In the genomic region with DNA sequence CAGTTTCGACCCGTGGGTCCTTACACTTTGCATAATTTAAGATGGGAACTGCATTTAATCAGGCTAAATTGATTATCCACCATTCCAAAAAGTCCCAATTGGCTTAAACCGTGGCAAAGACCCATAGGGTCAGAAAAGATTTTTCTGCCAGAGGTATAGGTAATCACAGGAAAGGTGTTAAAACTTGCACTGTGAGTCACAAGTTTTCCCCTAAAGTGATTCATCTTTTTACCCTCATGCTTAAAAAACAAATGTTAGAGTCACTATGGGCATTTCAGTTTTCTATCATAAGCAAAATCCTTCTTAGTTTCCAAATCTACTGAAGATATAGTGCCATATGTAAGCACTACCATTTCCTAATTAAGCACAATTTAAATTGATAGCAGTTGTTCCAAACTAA, we compare ENCODE assay signal across 14 cellular contexts.
A peak's percentile ranks its signal among the peaks of the same experiment; 100 is the strongest.
DNase-seq lines count a peak whose midpoint lies in the region; ATAC-seq, FAIRE-seq and TF ChIP-seq lines count a peak whose summit lies in the region.
"Had no signal": no experiment of that assay in that cellular context is flagged by ENCODE, and none has a peak within 500 bp of the region (broad histone marks: within the 10 kb centered on the region; RNA-seq: fewer than 3 reads in every experiment).

No MANE protein-coding gene starts in this region.

- H2AFZ ChIP-seq in keratinocyte (ENCODE audit: control insufficient read depth, low read length): no peak overlapping the region

- no peak overlapping the region for H3K4me2 ChIP-seq in keratinocyte (ENCODE audit: control insufficient read depth, extremely low read depth, insufficient read depth, low read depth, low read length)
- H3K4me2 ChIP-seq: BLaER1 treated with 17β-estradiol and CSF1 and Interleukin-3, amounts not matched to agents 10 nM and 100 nM had no signal

- TF ChIP-seq EP300 in tibial nerve (IDR thresholded peaks at IDR 0.05): no peak

- TF ChIP-seq POLR2A in breast epithelium (IDR thresholded peaks at IDR 0.05) (no peak), tibial nerve (IDR thresholded peaks at IDR 0.05) (no peak)

- CTCF ChIA-PET in MCF 10A (lab: Yijun Ruan, JAX): no interaction called here

- no TSS peak for BruUV-seq in MCF 10A (replicated peaks; lab: Mats Ljungman, UMichigan)

- H4K20me1 ChIP-seq in keratinocyte (ENCODE audit: control insufficient read depth, extremely low read depth, insufficient read depth, low read length): no peaks in the 10 kb centered on the region
- H4K20me1 ChIP-seq: BLaER1 treated with 17β-estradiol and CSF1 and Interleukin-3, amounts not matched to agents 10 nM and 100 nM had no signal

- H3K27ac ChIP-seq in breast epithelium: no peak overlapping the region
- no peak overlapping the region for H3K27ac ChIP-seq in keratinocyte (ENCODE audit: control insufficient read depth, insufficient read depth, low read length)
- no peak overlapping the region for H3K27ac ChIP-seq in tibial nerve
- H3K27ac ChIP-seq in lower lobe of right lung: no peak overlapping the region
- H3K27ac ChIP-seq: BLaER1 treated with 17β-estradiol and CSF1 and Interleukin-3, amounts not matched to agents 10 nM and 100 nM had no signal

- WGBS in tibial nerve, 2 donors: 73 to 76% methylated on average over 3 of the region's 3 CpGs

- no peak for ATAC-seq in lower lobe of right lung
- ATAC-seq: CD8-positive, alpha-beta T cell had no signal

- dilution Hi-C loops in keratinocyte (cut with MboI; ENCODE audit: extremely low pct_ligation_motif_present, low sequenced_read_pairs): no loop called here

- H3K4me3 ChIP-seq in breast epithelium: no peak overlapping the region
- H3K4me3 ChIP-seq in bronchial epithelial cell (ENCODE audit: low read depth, low read length): no peak overlapping the region
- no peak overlapping the region for H3K4me3 ChIP-seq in keratinocyte (ENCODE audit: control insufficient read depth in 2 of 3, extremely low read depth in 1 of 3, insufficient read depth in 2 of 3, low read depth in 1 of 3, low read length in 3 of 3)
- H3K4me3 ChIP-seq in tibial nerve: no peak overlapping the region
- H3K4me3 ChIP-seq in lower lobe of right lung: no peak overlapping the region
- H3K4me3 ChIP-seq: BLaER1 treated with 17β-estradiol and CSF1 and Interleukin-3, amounts not matched to agents 10 nM and 100 nM; HAP-1 had no signal

- H3K36me3 Mint-ChIP-seq in MCF 10A (ENCODE audit: insufficient read depth, unreplicated experiment): no peaks in the 10 kb centered on the region
- H3K36me3 Mint-ChIP-seq: CD8-positive, alpha-beta T cell had no signal

- no peaks in the 10 kb centered on the region for H3K79me2 ChIP-seq in keratinocyte (ENCODE audit: control insufficient read depth, insufficient read depth, low read length)

- no peak for TF ChIP-seq CTCF in MCF 10A (IDR thresholded peaks at IDR 0.05; ENCODE audit: unreplicated experiment)
- no peak for TF ChIP-seq CTCF in breast epithelium (IDR thresholded peaks at IDR 0.05)
- no peak for TF ChIP-seq CTCF in bronchial epithelial cell (IDR thresholded peaks at IDR 0.05; ENCODE audit: insufficient read depth, low read length, severe bottlenecking)
- TF ChIP-seq CTCF in keratinocyte (optimal IDR thresholded peaks at IDR 0.05 in 1 of 3, IDR thresholded peaks at IDR 0.05 in 1 of 3, conservative IDR thresholded peaks at IDR 0.05 in 1 of 3; ENCODE audit: extremely low read depth in 1 of 3, insufficient read depth in 2 of 3, low read length in 3 of 3): no peak
- TF ChIP-seq CTCF in tibial nerve (IDR thresholded peaks at IDR 0.05): no peak
- TF ChIP-seq CTCF in lower lobe of right lung (IDR thresholded peaks at IDR 0.05): no peak

- H3K9me3 ChIP-seq in breast epithelium (no peaks in the 10 kb centered on the region), keratinocyte (ENCODE audit: control insufficient read depth, low read depth, low read length) (no peaks in the 10 kb centered on the region), tibial nerve (no peaks in the 10 kb centered on the region), lower lobe of right lung (no peaks in the 10 kb centered on the region)
- H3K9me3 ChIP-seq: HAP-1 had no signal

- DNase-seq in MCF 10A (ENCODE audit: unreplicated experiment): peak; percentile 23
- no peak for DNase-seq in breast epithelium (ENCODE audit: low spot score in 2 of 2)
- peak; percentile 87 for DNase-seq in bronchial epithelial cell (ENCODE audit: low read depth)
- DNase-seq in keratinocyte (ENCODE audit: low read depth, low spot score): no peak
- DNase-seq in tibial nerve (ENCODE audit: low spot score in 2 of 2): no peak
- DNase-seq in activated CD8-positive, alpha-beta memory T cell treated with anti-CD3 and anti-CD28 coated beads, Interleukin-2, amount 50 U/mL, for 4 hours: no peak
- DNase-seq in lower lobe of right lung: no peak
- DNase-seq: Calu3; CD8-positive, alpha-beta T cell; DMS79 treated with DMSO at 0.1 percent for 48 hours; GF-D8 had no signal

- POLR2A ChIA-PET in MCF 10A (lab: Yijun Ruan, JAX): no interaction called here

- H3K27me3 Mint-ChIP-seq in MCF 10A (ENCODE audit: insufficient read depth, unreplicated experiment): no peaks in the 10 kb centered on the region
- H3K27me3 Mint-ChIP-seq: B cell had no signal

- H3K9ac ChIP-seq in keratinocyte (ENCODE audit: control insufficient read depth, extremely low read depth, insufficient read depth, low read length): no peak overlapping the region
- H3K9ac ChIP-seq: BLaER1 treated with 17β-estradiol and CSF1 and Interleukin-3, amounts not matched to agents 10 nM and 100 nM had no signal

- no peak overlapping the region for H3K4me3 Mint-ChIP-seq in MCF 10A (ENCODE audit: unreplicated experiment)
- H3K4me3 Mint-ChIP-seq: B cell; CD8-positive, alpha-beta T cell had no signal

- H3K27ac Mint-ChIP-seq in MCF 10A (ENCODE audit: low read depth, unreplicated experiment): no peak overlapping the region
- H3K27ac Mint-ChIP-seq: B cell; CD8-positive, alpha-beta T cell had no signal

- no peaks in the 10 kb centered on the region for H3K9me3 Mint-ChIP-seq in MCF 10A (ENCODE audit: unreplicated experiment)
- H3K9me3 Mint-ChIP-seq: CD8-positive, alpha-beta T cell had no signal

- H3K4me1 ChIP-seq in breast epithelium: no peaks in the 10 kb centered on the region
- peaks cover 3% of the 10 kb centered on the region for H3K4me1 ChIP-seq in keratinocyte (ENCODE audit: control insufficient read depth, extremely low read depth, insufficient read depth, low read length)
- no peaks in the 10 kb centered on the region for H3K4me1 ChIP-seq in tibial nerve
- no peaks in the 10 kb centered on the region for H3K4me1 ChIP-seq in lower lobe of right lung
- H3K4me1 ChIP-seq: BLaER1 treated with 17β-estradiol and CSF1 and Interleukin-3, amounts not matched to agents 10 nM and 100 nM; HAP-1 had no signal

- intact Hi-C loops in MCF 10A (cut with micrococcal nuclease): no loop called here
- intact Hi-C loops in breast epithelium (cut with DNase I; ENCODE audit: low total_unique reads): no loop called here
- intact Hi-C loops in lower lobe of right lung (cut with DNase I): no loop called here

- H3K36me3 ChIP-seq in breast epithelium (peaks cover 3% of the 10 kb centered on the region), bronchial epithelial cell (ENCODE audit: control insufficient read depth, insufficient read depth, low read length) (no peaks in the 10 kb centered on the region), keratinocyte (ENCODE audit: control insufficient read depth in 2 of 2, extremely low read depth in 1 of 2, insufficient read depth in 2 of 2, low read length in 2 of 2) (no peaks in the 10 kb centered on the region), tibial nerve (no peaks in the 10 kb centered on the region), lower lobe of right lung (no peaks in the 10 kb centered on the region)
- H3K36me3 ChIP-seq: BLaER1 treated with 17β-estradiol and CSF1 and Interleukin-3, amounts not matched to agents 10 nM and 100 nM; HAP-1 had no signal

- no peak for FAIRE-seq in bronchial epithelial cell (lab: Jason Lieb, UNC)
- FAIRE-seq in keratinocyte (lab: Jason Lieb, UNC): peak; percentile 26

- no peaks in the 10 kb centered on the region for H3K9me1 ChIP-seq in keratinocyte (ENCODE audit: control insufficient read depth, extremely low read depth, insufficient read depth, low read length)

- no peaks in the 10 kb centered on the region for H3K4me1 Mint-ChIP-seq in MCF 10A (ENCODE audit: insufficient read depth, unreplicated experiment)
- H3K4me1 Mint-ChIP-seq: B cell had no signal

- H3K27me3 ChIP-seq in breast epithelium (no peaks in the 10 kb centered on the region), bronchial epithelial cell (ENCODE audit: control insufficient read depth, insufficient read depth, low read length) (no peaks in the 10 kb centered on the region), keratinocyte (ENCODE audit: control insufficient read depth, extremely low read depth, insufficient read depth, low read length) (no peaks in the 10 kb centered on the region), tibial nerve (no peaks in the 10 kb centered on the region), lower lobe of right lung (ENCODE audit: low read depth) (no peaks in the 10 kb centered on the region)
- H3K27me3 ChIP-seq: BLaER1 treated with 17β-estradiol and CSF1 and Interleukin-3, amounts not matched to agents 10 nM and 100 nM had no signal

Comparison
In these comparisons a context has a peak if more than half of its experiments do, and no peak if none do; other contexts are left out.
1. DNase-seq: peak in MCF 10A (single experiment) and bronchial epithelial cell (single experiment); none in breast epithelium (0 of 2), keratinocyte (single experiment), tibial nerve (0 of 2), activated CD8-positive, alpha-beta memory T cell treated with anti-CD3 and anti-CD28 coated beads, Interleukin-2, amount 50 U/mL, for 4 hours (single experiment) and lower lobe of right lung (single experiment).